9 cellular contexts compared by ENCODE assay signal in genomic region chr9:6584881-6585597, GRCh38.
A peak's percentile ranks its signal among the peaks of the same experiment; 100 is the strongest.
DNase-seq lines count a peak whose midpoint lies in the region; ATAC-seq and TF ChIP-seq lines count a peak whose summit lies in the region.
"Had no signal": no experiment of that assay in that cellular context is flagged by ENCODE, and none has a peak within 500 bp of the region (broad histone marks: within the 10 kb centered on the region; RNA-seq: fewer than 3 reads in every experiment).

No MANE protein-coding gene starts in this region.

- no peak for TF ChIP-seq EP300 in ovary (IDR thresholded peaks at IDR 0.05)

- H3K9me3 Mint-ChIP-seq in endothelial cell (ENCODE audit: unreplicated experiment): no peaks in the 10 kb centered on the region
- no peaks in the 10 kb centered on the region for H3K9me3 Mint-ChIP-seq in progenitor cell of endocrine pancreas (ENCODE audit: low read depth)
- H3K9me3 Mint-ChIP-seq: central memory CD8-positive, alpha-beta T cell had no signal

- H3K4me1 Mint-ChIP-seq in endothelial cell (ENCODE audit: unreplicated experiment): peaks cover 5% of the 10 kb centered on the region
- no peaks in the 10 kb centered on the region for H3K4me1 Mint-ChIP-seq in progenitor cell of endocrine pancreas (ENCODE audit: low read depth)
- H3K4me1 Mint-ChIP-seq: central memory CD8-positive, alpha-beta T cell had no signal

- TF ChIP-seq CTCF in OCI-LY1 (IDR thresholded peaks at IDR 0.05; ENCODE audit: low read length) (peak; percentile 70), endothelial cell (IDR thresholded peaks at IDR 0.05; ENCODE audit: unreplicated experiment) (peak; percentile 62), progenitor cell of endocrine pancreas (IDR thresholded peaks at IDR 0.05; ENCODE audit: unreplicated experiment) (peak; percentile 56), ovary (IDR thresholded peaks at IDR 0.05) (no peak)

- no peak overlapping the region for H2AFZ ChIP-seq in OCI-LY1 (ENCODE audit: low read length)

- DNase-seq in ACHN: peak; percentile 47
- DNase-seq in endothelial cell (ENCODE audit: low spot score): no peak
- no peak for DNase-seq in progenitor cell of endocrine pancreas (ENCODE audit: low spot score, unreplicated experiment)
- no peak for DNase-seq in stimulated activated CD4-positive, alpha-beta T cell treated with anti-CD3 and anti-CD28 coated beads, Interleukin-12 subunit alpha, Interleukin-12 subunit beta, amount 100 ng/mL, for 4 hours
- no peak for DNase-seq in aorta
- DNase-seq in ovary: no peak

- H3K27ac ChIP-seq in OCI-LY1 (ENCODE audit: low read depth, low read length, poor library complexity, severe bottlenecking) (no peak overlapping the region), aorta (ENCODE audit: low read depth in 1 of 2, low read length in 2 of 2) (no peak overlapping the region), ovary (no peak overlapping the region)

- H3K9me3 ChIP-seq in OCI-LY1 (ENCODE audit: low read length) (no peaks in the 10 kb centered on the region), aorta (ENCODE audit: control insufficient read depth, low read length) (no peaks in the 10 kb centered on the region), ovary (no peaks in the 10 kb centered on the region)

- peaks cover 2% of the 10 kb centered on the region for H3K27me3 Mint-ChIP-seq in endothelial cell (ENCODE audit: unreplicated experiment)
- H3K27me3 Mint-ChIP-seq in progenitor cell of endocrine pancreas: peaks cover 13% of the 10 kb centered on the region

- H3K27ac Mint-ChIP-seq in endothelial cell (ENCODE audit: unreplicated experiment): no peak overlapping the region
- H3K27ac Mint-ChIP-seq in progenitor cell of endocrine pancreas: no peak overlapping the region

- H3K4me3 ChIP-seq in OCI-LY1 (ENCODE audit: low read depth, low read length, poor library complexity, severe bottlenecking) (no peak overlapping the region), aorta (ENCODE audit: low read length in 2 of 2) (no peak overlapping the region), ovary (no peak overlapping the region)

- in situ Hi-C loops in ACHN (cut with HindIII; ENCODE audit: low pct_ligation_motif_present, low pct_unique_long_range_greater_than_20kb, low sequenced_read_pairs): no loop called here

- H3K4me1 ChIP-seq in OCI-LY1 (ENCODE audit: insufficient read depth, low read length, severe bottlenecking): no peaks in the 10 kb centered on the region
- H3K4me1 ChIP-seq in aorta (ENCODE audit: control insufficient read depth in 1 of 2, insufficient read depth in 2 of 2, low read length in 2 of 2): no peaks in the 10 kb centered on the region
- no peaks in the 10 kb centered on the region for H3K4me1 ChIP-seq in ovary (ENCODE audit: insufficient read depth)

- H3K4me3 Mint-ChIP-seq in endothelial cell (ENCODE audit: unreplicated experiment): no peak overlapping the region
- no peak overlapping the region for H3K4me3 Mint-ChIP-seq in progenitor cell of endocrine pancreas (ENCODE audit: low read depth)
- H3K4me3 Mint-ChIP-seq: central memory CD8-positive, alpha-beta T cell had no signal

- TF ChIP-seq POLR2A in ovary (IDR thresholded peaks at IDR 0.05): no peak

- ATAC-seq in GM18511 (IDR thresholded peaks at IDR 0.05; ENCODE audit: unreplicated experiment): peak; percentile 68
- ATAC-seq in aorta (ENCODE audit: low FRiP score): no peak

- no peaks in the 10 kb centered on the region for H4K20me1 ChIP-seq in OCI-LY1 (ENCODE audit: insufficient read depth, low read length)

- peaks cover 4% of the 10 kb centered on the region for H3K36me3 Mint-ChIP-seq in endothelial cell (ENCODE audit: low read depth, unreplicated experiment)
- no peaks in the 10 kb centered on the region for H3K36me3 Mint-ChIP-seq in progenitor cell of endocrine pancreas (ENCODE audit: insufficient read depth)

- intact Hi-C loops in aorta (cut with DNase I): loop anchor here (5.0 to 10.0 kb wide), 3 partner anchors 77 to 102 kb away; no protein-coding TSS in a partner anchor
- intact Hi-C loops in ovary (cut with DNase I): no loop called here

- H3K9ac ChIP-seq in OCI-LY1 (ENCODE audit: low read length): no peak overlapping the region

- H3K36me3 ChIP-seq in OCI-LY1 (ENCODE audit: insufficient read depth, low read length): no peaks in the 10 kb centered on the region
- no peaks in the 10 kb centered on the region for H3K36me3 ChIP-seq in aorta (ENCODE audit: control insufficient read depth in 1 of 2, insufficient read depth in 2 of 2, low read length in 1 of 2)
- H3K36me3 ChIP-seq in ovary: no peaks in the 10 kb centered on the region

- no peaks in the 10 kb centered on the region for H3F3A ChIP-seq in OCI-LY1 (ENCODE audit: insufficient read depth, low read length)

- H3K79me2 ChIP-seq in OCI-LY1 (ENCODE audit: insufficient read depth, low read length): no peaks in the 10 kb centered on the region

- H3K9me2 ChIP-seq in OCI-LY1 (ENCODE audit: low read depth, low read length): no peaks in the 10 kb centered on the region

- H3K27me3 ChIP-seq in OCI-LY1 (ENCODE audit: insufficient read depth, low read length) (no peaks in the 10 kb centered on the region; the same call in 1 of the 2 replicates), aorta (ENCODE audit: control insufficient read depth in 1 of 2, insufficient read depth in 2 of 2, low read length in 1 of 2) (no peaks in the 10 kb centered on the region), ovary (no peaks in the 10 kb centered on the region)

- no peak overlapping the region for H3K4me2 ChIP-seq in OCI-LY1 (ENCODE audit: low read length)

- WGBS in aorta, 2 donors: 47 to 48% methylated on average over 5 of the region's 5 CpGs
- 48 to 49% (median 49%) methylated on average over 5 of the region's 5 CpGs for WGBS in ovary, 3 donors

Comparison
In these comparisons a context has a peak if more than half of its experiments do, and no peak if none do; other contexts are left out.
1. CTCF ChIP-seq: peak in OCI-LY1 (single experiment), endothelial cell (single experiment) and progenitor cell of endocrine pancreas (single experiment); none in ovary (0 of 3).
2. intact Hi-C loops: an anchor here in aorta (5.0 to 10.0 kb wide); none called in ovary.